21 cellular contexts compared by ENCODE assay signal in the genomic region with DNA sequence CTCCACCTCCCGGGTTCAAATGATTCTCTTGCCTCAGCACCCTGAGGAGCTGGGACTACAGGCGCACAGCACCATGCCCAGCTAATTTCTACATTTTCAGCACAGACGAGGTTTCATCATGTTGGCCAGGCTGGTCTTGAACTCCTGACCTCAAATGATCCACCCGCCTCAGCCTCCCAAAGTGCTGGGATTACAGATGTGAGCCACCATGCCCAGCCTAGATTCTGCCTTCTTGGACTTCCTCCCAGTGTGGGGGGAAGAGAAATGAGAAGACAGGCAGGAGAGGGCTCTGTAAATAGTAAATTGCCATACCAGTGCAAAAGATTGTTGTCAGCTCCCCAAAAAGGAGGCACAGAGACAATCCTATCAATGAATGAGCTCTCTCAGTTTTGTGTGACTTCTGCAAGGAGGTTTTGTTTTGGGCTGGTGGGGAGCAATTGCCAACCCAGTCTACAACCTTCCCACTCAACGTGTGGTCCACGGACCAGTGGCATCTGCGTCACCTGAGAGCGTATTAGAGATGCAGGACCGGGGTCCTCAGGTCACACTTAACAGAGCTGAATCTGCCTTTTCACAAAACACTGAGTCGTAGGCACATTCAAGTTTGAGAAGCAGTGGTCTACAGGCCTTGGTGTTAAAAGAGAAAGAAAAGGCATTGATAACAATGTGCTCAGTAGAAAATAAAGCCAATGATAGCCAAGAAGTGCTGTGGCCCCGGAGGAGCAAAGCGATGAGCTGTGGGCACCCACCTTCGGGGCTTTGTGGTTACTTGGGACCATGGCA.
"Had no signal": no experiment of that assay in that cellular context is flagged by ENCODE, and none has a peak within 500 bp of the region (broad histone marks: within the 10 kb centered on the region; RNA-seq: fewer than 3 reads in every experiment).

No MANE protein-coding gene starts in this region.

- H3K9me3 ChIP-seq: MG63 had no signal

- DNase-seq: IMR-90, Karpas-422, KG1, MG63, NCI-H1092 treated with DMSO at 0.1 percent for 48 hours, NCI-H1436, NCI-H187, NCI-H2029, NCI-H2081 treated with DMSO at 0.1 percent for 48 hours, NCI-H2171, NCI-H226, NCI-H446, NCI-H510A, NCI-H524 treated with DMSO at 0.1 percent for 48 hours, NCI-H69, NCI-H774, Right ventricle myocardium superior, RPMI8226, SIG-M5 had no signal

- H3K36me3 ChIP-seq: MG63 had no signal

- ATAC-seq: HepG2, SK-N-SH treated with all-trans-retinoic acid at 6 μM for 48 hours had no signal

- H3K4me3 ChIP-seq: MG63 had no signal

- H3K27me3 ChIP-seq: MG63 had no signal
